In genomic region chr11:36288442-36289225, GRCh38 we compare ENCODE assay signal across 1 cellular context.
TF ChIP-seq lines count a peak whose summit lies in the region.

No MANE protein-coding gene starts in this region.

TF ChIP-seq in endothelial cell of umbilical vein, 7 proteins besides CTCF, POLR2A, EP300 and RAD21 (continued from another document):
- no peak for TF ChIP-seq MAX (IDR thresholded peaks at IDR 0.05; ENCODE audit: insufficient read depth, insufficient read length)
- TF ChIP-seq GATA2 (IDR thresholded peaks at IDR 0.05; ENCODE audit: insufficient read depth, insufficient read length, low read depth, low read length), result no peak
- TF ChIP-seq FOS (IDR thresholded peaks at IDR 0.05; ENCODE audit: borderline replicate concordance, insufficient read depth, low read length), result no peak
- no peak for TF ChIP-seq POLR2AphosphoS5 (IDR thresholded peaks at IDR 0.05; ENCODE audit: insufficient read depth, low read depth, low read length)
- TF ChIP-seq JUN (IDR thresholded peaks at IDR 0.05; ENCODE audit: borderline replicate concordance, insufficient read depth, insufficient read length, low read depth), result no peak
- no peak for TF ChIP-seq MYC (IDR thresholded peaks at IDR 0.05; ENCODE audit: low read depth, low read length)
